In the genomic region with DNA sequence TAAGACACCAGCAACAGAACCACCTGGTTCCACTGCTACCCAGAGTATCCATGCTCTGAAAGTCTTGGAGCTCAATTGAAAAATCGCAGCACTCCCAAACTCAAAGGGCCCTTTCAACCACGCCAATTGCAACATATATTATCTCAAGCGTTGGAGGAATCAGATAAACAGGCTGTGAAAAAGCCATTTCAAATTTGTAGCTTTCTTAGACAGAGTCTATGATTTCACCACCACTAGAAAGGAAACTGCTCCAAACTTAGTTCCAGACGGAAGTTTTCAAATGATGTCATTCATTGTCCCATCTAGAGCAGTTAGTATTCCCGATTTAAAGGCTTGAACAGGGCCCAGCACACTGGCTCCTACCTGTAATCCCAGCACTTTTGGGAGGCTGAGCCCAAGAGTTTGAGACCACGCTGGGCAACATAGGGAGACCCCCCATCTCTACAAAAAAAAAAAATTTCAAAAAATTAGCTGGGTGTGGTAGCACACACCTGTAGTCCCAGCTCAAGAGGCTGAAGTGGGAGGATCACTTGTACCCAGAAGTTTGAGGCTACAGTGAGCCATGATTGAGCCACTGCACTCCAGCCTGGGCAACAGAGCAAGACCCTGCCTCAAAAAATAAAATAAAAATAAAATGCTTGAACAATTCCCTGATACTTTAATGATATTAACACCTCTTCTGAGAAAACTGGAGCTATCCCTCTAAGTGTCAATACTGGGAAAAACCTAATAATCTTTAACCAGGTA, we compare ENCODE assay signal across 1 cellular context.
A peak's percentile ranks its signal among the peaks of the same experiment; 100 is the strongest.
TF ChIP-seq lines count a peak whose summit lies in the region.

No MANE protein-coding gene starts in this region.

TF ChIP-seq in WTC11, 78 proteins besides CTCF, POLR2A, EP300 and RAD21:
- TF ChIP-seq ZNF121 (CRISPR knock-in tag; IDR thresholded peaks at IDR 0.05) (peak; percentile 76; the same call in 1 of the 2 replicates), TP53 (CRISPR knock-in tag; IDR thresholded peaks at IDR 0.05) (no peak)
TF ChIP-seq in WTC11: peak in this region for 1.
